10 cellular contexts compared by ENCODE assay signal in the genomic region with DNA sequence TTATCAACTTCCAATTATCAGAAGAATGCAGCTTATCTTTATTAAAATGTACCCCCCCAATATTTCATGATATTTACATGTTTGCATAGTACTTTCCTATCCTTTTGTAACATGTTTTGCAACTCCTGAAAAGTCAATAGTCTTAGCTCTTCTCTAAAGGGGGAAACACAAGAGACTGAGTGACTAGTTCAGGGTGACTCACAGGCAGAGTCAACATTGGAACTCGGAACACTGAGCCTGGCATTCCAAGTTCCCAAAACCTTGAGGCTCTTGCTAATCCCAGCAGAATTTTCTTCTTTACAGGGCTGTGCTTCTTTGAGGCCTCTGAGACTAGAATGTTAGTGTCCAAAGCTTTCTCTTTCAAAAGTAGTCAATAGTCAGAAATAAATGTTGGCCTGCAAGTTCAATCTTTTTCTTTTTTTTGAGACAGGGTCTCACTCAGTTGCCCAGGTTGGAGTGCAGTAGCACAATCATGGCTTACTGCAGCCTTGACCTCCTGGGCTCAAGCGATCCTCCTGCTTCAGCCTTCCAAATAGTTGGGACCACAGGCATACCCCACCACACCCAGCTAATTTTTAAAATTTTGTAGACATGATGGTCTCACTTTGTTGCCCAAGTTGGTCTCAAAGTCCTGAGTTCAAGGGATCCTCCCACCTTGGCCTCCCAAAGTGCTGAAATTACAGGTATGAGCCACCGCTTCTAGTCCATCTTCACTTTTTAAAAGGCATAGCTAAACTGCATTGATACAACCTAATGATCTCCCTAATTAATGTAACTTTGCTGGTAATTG. TPM values are rescaled to one million over a fixed set of nuclear protein-coding genes. Genes with fewer than 3 reads are reported as not detected.
DNase-seq lines count a peak whose midpoint lies in the region; ATAC-seq, FAIRE-seq and TF ChIP-seq lines count a peak whose summit lies in the region.
"Had no signal": no experiment of that assay in that cellular context is flagged by ENCODE, and none has a peak within 500 bp of the region (broad histone marks: within the 10 kb centered on the region; RNA-seq: fewer than 3 reads in every experiment).

No MANE protein-coding gene starts in this region.

- TF ChIP-seq CTCF in Caco-2 (IDR thresholded peaks at IDR 0.05; ENCODE audit: insufficient read depth in 1 of 2, low read depth in 1 of 2, low read length in 1 of 2, severe bottlenecking in 1 of 2, unreplicated experiment in 1 of 2) = no peak
- no peak for TF ChIP-seq CTCF in choroid plexus epithelial cell (conservative IDR thresholded peaks at IDR 0.05; ENCODE audit: low read depth, low read length)

- peak overlapping the region; percentile 45 for H3K4me3 Mint-ChIP-seq in Caco-2 (ENCODE audit: unreplicated experiment)

- peaks cover 79% of the 10 kb centered on the region for H3K4me1 Mint-ChIP-seq in Caco-2 (ENCODE audit: low read depth, unreplicated experiment)

- no peak overlapping the region for H3K9ac ChIP-seq in mesendoderm (ENCODE audit: low read length)

- H3K4me1 ChIP-seq in Caco-2 (peaks cover 68% of the 10 kb centered on the region), mesendoderm (ENCODE audit: control insufficient read depth, low read depth, low read length) (peaks cover 7% of the 10 kb centered on the region)

- no peak overlapping the region for H2BK5ac ChIP-seq in mesendoderm (ENCODE audit: low read length)

- CTCF ChIA-PET in Caco-2 (lab: Charles Lee) = interaction anchor here (0.5 to 1.9 kb wide), 4 partner anchors 18 to 689 kb away, joined by 3 to 6 read pairs (median 4); no protein-coding TSS in a partner anchor

- H3K56ac ChIP-seq in mesendoderm (ENCODE audit: low read length) = no peak overlapping the region

- FAIRE-seq in GM12891 (lab: Jason Lieb, UNC) = no peak

- ATAC-seq in HG02938 (IDR thresholded peaks at IDR 0.05; ENCODE audit: unreplicated experiment) = no peak
- ATAC-seq: left cardiac atrium had no signal

- POLR2A ChIA-PET in Caco-2 (lab: Charles Lee) = interaction anchor here (0.5 to 0.6 kb wide), 3 partner anchors 11 to 83 kb away, joined by 5 to 6 read pairs (median 6); no protein-coding TSS in a partner anchor

- no peak overlapping the region for H3K4me2 ChIP-seq in mesendoderm (ENCODE audit: low read length)

- BruUV-seq in Caco-2 (replicated peaks; lab: Mats Ljungman, UMichigan) = TSS peak; percentile 61

- H2AK5ac ChIP-seq in mesendoderm (ENCODE audit: low read length) = no peak overlapping the region

- H3K27ac Mint-ChIP-seq in Caco-2 (ENCODE audit: unreplicated experiment) = peak overlapping the region; percentile 66

- H3K27me3 ChIP-seq in Caco-2 (replicated peaks; ENCODE audit: control insufficient read depth, insufficient read depth, low read length) (no peaks in the 10 kb centered on the region), mesendoderm (ENCODE audit: insufficient read depth, low read length, poor library complexity) (no peaks in the 10 kb centered on the region)
- H3K27me3 ChIP-seq: thyroid gland had no signal

- H3K18ac ChIP-seq in mesendoderm (ENCODE audit: low read length) = peak overlapping the region; percentile 68

- peak overlapping the region; percentile 46 for H3K27ac ChIP-seq in mesendoderm (ENCODE audit: low read depth, low read length)
- H3K27ac ChIP-seq: thyroid gland had no signal

- H2BK120ac ChIP-seq in mesendoderm (ENCODE audit: low read depth, low read length) = peak overlapping the region; percentile 85

- no peaks in the 10 kb centered on the region for H3K79me2 ChIP-seq in mesendoderm (ENCODE audit: control insufficient read depth, insufficient read depth, low read length)

- WGBS in mesendoderm (ENCODE audit: extremely low coverage, insufficient coverage, low lambda C conversion rate) = no CpG with 5 or more reads among the region's 3 CpGs

- peak overlapping the region; percentile 92 for H2BK15ac ChIP-seq in mesendoderm (replicated peaks; ENCODE audit: low read depth)

- peaks cover 25% of the 10 kb centered on the region for H3K9me3 Mint-ChIP-seq in Caco-2 (ENCODE audit: unreplicated experiment)

- H3K23ac ChIP-seq in mesendoderm (ENCODE audit: low read length) = no peak overlapping the region

- H3K36me3 Mint-ChIP-seq in Caco-2 (ENCODE audit: insufficient read depth, unreplicated experiment) = no peaks in the 10 kb centered on the region

- no peak overlapping the region for H4K8ac ChIP-seq in mesendoderm (ENCODE audit: low read depth, low read length)

- H3K4me3 ChIP-seq in Caco-2 (ENCODE audit: low read depth, low read length) = no peak overlapping the region
- H3K4me3 ChIP-seq in choroid plexus epithelial cell (ENCODE audit: low read depth, low read length) = no peak overlapping the region
- no peak overlapping the region for H3K4me3 ChIP-seq in mesendoderm (ENCODE audit: low read length)
- H3K4me3 ChIP-seq: thyroid gland had no signal

- H3K79me1 ChIP-seq in mesendoderm (ENCODE audit: low read length) = no peaks in the 10 kb centered on the region

- intact Hi-C loops in Caco-2 (cut with micrococcal nuclease; ENCODE audit: unreplicated experiment) = loop anchor here (1.0 to 5.0 kb wide), 7 partner anchors 35 to 345 kb away; a partner anchor contains a TSS

- H3K36me3 ChIP-seq in Caco-2 (ENCODE audit: control insufficient read depth, insufficient read depth, low read length) (no peaks in the 10 kb centered on the region; the same call in 1 of the 2 replicates), mesendoderm (ENCODE audit: control insufficient read depth, insufficient read depth, low read length) (no peaks in the 10 kb centered on the region)
- H3K36me3 ChIP-seq: thyroid gland had no signal

- no peaks in the 10 kb centered on the region for H3K9me3 ChIP-seq in Caco-2
- H3K9me3 ChIP-seq: thyroid gland had no signal

- no peak for TF ChIP-seq POLR2A in GM12891 (IDR thresholded peaks at IDR 0.05; ENCODE audit: low read depth, low read length)

- H4K5ac ChIP-seq in mesendoderm (ENCODE audit: low read length) = no peak overlapping the region

- peak overlapping the region; percentile 4 for H3K4ac ChIP-seq in mesendoderm (ENCODE audit: low read depth, low read length)

- DNase-seq in Caco-2 (peak; percentile 74 to 79), NCI-H226 (peak; percentile 31), choroid plexus epithelial cell (ENCODE audit: low read depth) (peak; percentile 67), mesendoderm (peak; percentile 79), GM12891 (ENCODE audit: insufficient read length, low spot score) (no peak), NCI-H2227 (lab: John Stamatoyannopoulos, UW; ENCODE audit: unreplicated experiment) (no peak)
- no peak for DNase-seq in activated T-cell treated with anti-CD3 and anti-CD28 coated beads, Interleukin-2, amount 50 U/mL, for 48 hours
- DNase-seq: left cardiac atrium, thyroid gland had no signal

- H3K27me3 Mint-ChIP-seq in Caco-2 (ENCODE audit: insufficient read depth, unreplicated experiment) = no peaks in the 10 kb centered on the region

TF ChIP-seq in GM12891, 5 proteins besides CTCF, POLR2A, EP300 and RAD21:
- TF ChIP-seq PAX5 (IDR thresholded peaks at IDR 0.05; ENCODE audit: insufficient read depth, low read length, severe bottlenecking) (no peak), SPI1 (IDR thresholded peaks at IDR 0.05; ENCODE audit: low read depth, low read length) (no peak), TAF1 (IDR thresholded peaks at IDR 0.05; ENCODE audit: low read depth, low read length) (no peak), POLR2AphosphoS5 (IDR thresholded peaks at IDR 0.05; ENCODE audit: low read depth, low read length) (no peak), POU2F2 (IDR thresholded peaks at IDR 0.05; ENCODE audit: low read depth, low read length) (no peak)

RNA-seq across cellular contexts. Expression of a gene that starts 37.5 kb away (rescaled TPM):
- 31.3 and 32.3 TPM in 2 replicates for total RNA-seq in Caco-2 (2022)
- 40.8 TPM for polyA plus RNA-seq in mesendoderm (2013, experiment 1 of 2)
- 40.3 TPM for polyA plus RNA-seq in mesendoderm (2013, experiment 2 of 2)
- 11.9 TPM for polyA plus RNA-seq in GM12891 (2012; ENCODE audit: low read depth, missing spikeins)

Comparison
In these comparisons a context has a peak if more than half of its experiments do, and no peak if none do; other contexts are left out.
1. DNase-seq: peak in Caco-2 (2 of 2), NCI-H226 (single experiment), choroid plexus epithelial cell (single experiment) and mesendoderm (single experiment); none in activated T-cell treated with anti-CD3 and anti-CD28 coated beads, Interleukin-2, amount 50 U/mL, for 48 hours (0 of 2), GM12891 (single experiment) and NCI-H2227 (single experiment).